In the genomic region with DNA sequence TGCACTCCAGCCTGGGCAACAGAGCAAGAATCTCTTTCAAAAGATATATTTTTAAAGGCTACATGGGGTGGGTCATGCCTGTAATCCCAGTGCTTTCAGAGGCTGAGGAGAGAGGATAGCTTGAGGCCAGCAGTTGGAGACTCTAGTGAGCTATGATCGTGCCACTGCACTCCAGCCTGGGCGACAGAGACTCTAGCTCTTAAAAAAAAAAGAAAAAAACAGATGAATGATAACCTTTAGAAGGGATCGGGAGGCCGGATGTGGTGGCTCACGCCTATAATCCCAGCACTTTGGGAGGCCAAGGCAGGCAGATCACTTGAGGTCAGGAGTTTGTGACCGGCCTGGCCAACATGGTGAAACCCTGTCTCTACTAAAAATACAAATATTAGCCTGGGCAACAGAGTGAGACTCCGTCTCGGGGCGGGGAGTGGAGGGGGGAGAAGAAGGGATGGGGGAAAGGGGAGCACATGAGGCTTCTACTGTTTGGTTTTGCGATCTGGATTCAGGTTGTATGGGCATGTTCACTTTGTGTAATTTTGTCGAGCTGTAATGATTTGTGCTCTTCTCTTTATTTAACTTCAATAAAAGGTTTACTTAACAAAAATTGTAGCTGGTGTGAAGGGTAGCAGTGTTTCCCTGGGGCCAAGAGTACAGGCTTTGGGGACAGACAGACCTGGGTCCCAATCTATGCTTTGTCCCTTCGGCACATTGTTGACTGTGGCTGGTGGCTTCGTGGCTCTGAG, we compare ENCODE assay signal across 8 cellular contexts. TPM values are rescaled to one million over a fixed set of nuclear protein-coding genes. Genes with fewer than 3 reads are reported as not detected.
A peak's percentile ranks its signal among the peaks of the same experiment; 100 is the strongest.
DNase-seq lines count a peak whose midpoint lies in the region; TF ChIP-seq lines count a peak whose summit lies in the region.

No MANE protein-coding gene starts in this region.

- peaks cover 25% of the 10 kb centered on the region for H3K4me1 Mint-ChIP-seq in Caco-2 (ENCODE audit: low read depth, unreplicated experiment)
- peaks cover 12% of the 10 kb centered on the region for H3K4me1 Mint-ChIP-seq in endodermal cell

- H3K27me3 Mint-ChIP-seq in Caco-2 (ENCODE audit: insufficient read depth, unreplicated experiment): no peaks in the 10 kb centered on the region
- no peaks in the 10 kb centered on the region for H3K27me3 Mint-ChIP-seq in endodermal cell (ENCODE audit: insufficient read depth)

- WGBS in endodermal cell (ENCODE audit: insufficient coverage in 1 of 2, insufficient read length in 1 of 2), 2 experiments: 74 to 85% methylated on average over 6 to 12 of the region's 13 CpGs
- 67 to 69% (median 68%) methylated on average over 13 of the region's 13 CpGs for WGBS in ovary, 3 donors

- intact Hi-C loops in Caco-2 (cut with micrococcal nuclease; ENCODE audit: unreplicated experiment) (loop anchor here (2.0 to 5.0 kb wide), 2 partner anchors 27 to 73 kb away; a partner anchor contains a TSS), ovary (cut with DNase I) (loop anchor here in 1 of 4 donors (10.0 kb wide), 1 partner anchor 175 kb away; no protein-coding TSS in a partner anchor)

- BruUV-seq in Caco-2 (replicated peaks; lab: Mats Ljungman, UMichigan): no TSS peak

- TF ChIP-seq EP300 in ovary (IDR thresholded peaks at IDR 0.05): no peak

- H3K27ac Mint-ChIP-seq in Caco-2 (ENCODE audit: unreplicated experiment) (peak overlapping the region; percentile 96), endodermal cell (peak overlapping the region; percentile 97)

- H3K4me3 Mint-ChIP-seq in Caco-2 (ENCODE audit: unreplicated experiment) (peak overlapping the region; percentile 96), endodermal cell (peak overlapping the region; percentile 100)

- POLR2A ChIA-PET in Caco-2 (lab: Charles Lee): interaction anchor here (0.5 to 1.8 kb wide), 5 partner anchors 9 to 472 kb away, joined by 3 to 21 read pairs (median 4); a partner anchor contains a TSS

- no peaks in the 10 kb centered on the region for H3K27me3 ChIP-seq in Caco-2 (replicated peaks; ENCODE audit: control insufficient read depth, insufficient read depth, low read length)
- no peaks in the 10 kb centered on the region for H3K27me3 ChIP-seq in endodermal cell (ENCODE audit: control insufficient read depth, insufficient read depth, low read length, poor library complexity, severe bottlenecking)
- no peaks in the 10 kb centered on the region for H3K27me3 ChIP-seq in ovary

- peaks cover 6% of the 10 kb centered on the region; the same call in 1 of the 2 replicates for H3K4me1 ChIP-seq in Caco-2
- H3K4me1 ChIP-seq in endodermal cell (ENCODE audit: control insufficient read depth, insufficient read depth, low read length): no peaks in the 10 kb centered on the region
- peaks cover 4% of the 10 kb centered on the region for H3K4me1 ChIP-seq in ovary (ENCODE audit: insufficient read depth)

- CTCF ChIA-PET in Caco-2 (lab: Charles Lee): interaction anchor here (0.5 to 2.2 kb wide), 22 partner anchors 9 to 1063 kb away, joined by 3 to 73 read pairs (median 6); a partner anchor contains a TSS

- DNase-seq in Caco-2 (no peak), RKO (ENCODE audit: low spot score) (peak; percentile 21), endodermal cell (no peak), ovary (no peak), NCI-H526 treated with DMSO at 0.1 percent for 48 hours (lab: John Stamatoyannopoulos, UW) (no peak), DMS53 (lab: John Stamatoyannopoulos, UW) (no peak), NCI-H345 (lab: John Stamatoyannopoulos, UW) (no peak), NCI-H446 treated with DMSO at 0.1 percent for 48 hours (lab: John Stamatoyannopoulos, UW) (no peak)

- H3K27ac ChIP-seq in endodermal cell (ENCODE audit: low read depth, low read length) (peak overlapping the region; percentile 87), ovary (peak overlapping the region; percentile 35 to 76)

- H3K36me3 Mint-ChIP-seq in Caco-2 (ENCODE audit: insufficient read depth, unreplicated experiment) (peaks cover 44% of the 10 kb centered on the region), endodermal cell (ENCODE audit: low read depth) (peaks cover 33% of the 10 kb centered on the region)

- peaks cover 2% of the 10 kb centered on the region for H3K36me3 ChIP-seq in Caco-2 (ENCODE audit: control insufficient read depth, insufficient read depth, low read length)
- H3K36me3 ChIP-seq in endodermal cell (ENCODE audit: control insufficient read depth, insufficient read depth, low read length): peaks cover 26% of the 10 kb centered on the region
- no peaks in the 10 kb centered on the region for H3K36me3 ChIP-seq in ovary

- TF ChIP-seq CTCF in Caco-2 (IDR thresholded peaks at IDR 0.05; ENCODE audit: insufficient read depth in 1 of 2, low read depth in 1 of 2, low read length in 1 of 2, severe bottlenecking in 1 of 2, unreplicated experiment in 1 of 2) (no peak), endodermal cell (conservative IDR thresholded peaks at IDR 0.05) (no peak), ovary (IDR thresholded peaks at IDR 0.05) (no peak)

- H3K9me3 ChIP-seq in Caco-2 (no peaks in the 10 kb centered on the region), endodermal cell (ENCODE audit: control insufficient read depth, low read length) (no peaks in the 10 kb centered on the region), ovary (no peaks in the 10 kb centered on the region)

- no peak for TF ChIP-seq POLR2A in ovary (IDR thresholded peaks at IDR 0.05)

- H3K9ac ChIP-seq in endodermal cell (ENCODE audit: extremely low read depth, low read length, poor library complexity, severe bottlenecking): peak overlapping the region; percentile 68

- H3K4me3 ChIP-seq in Caco-2 (ENCODE audit: low read depth, low read length): peak overlapping the region; percentile 65
- H3K4me3 ChIP-seq in endodermal cell (ENCODE audit: low read length): peak overlapping the region; percentile 96
- peak overlapping the region; percentile 82 for H3K4me3 ChIP-seq in ovary

- H3K9me3 Mint-ChIP-seq in Caco-2 (ENCODE audit: unreplicated experiment): no peaks in the 10 kb centered on the region
- H3K9me3 Mint-ChIP-seq in endodermal cell: no peaks in the 10 kb centered on the region

RNA-seq across cellular contexts. Expression of a gene that starts 1.1 kb away (rescaled TPM):
- total RNA-seq in Caco-2 (2022): 183 and 196 TPM in 2 replicates
- 10 to 100 TPM; 88.9 to 96.9 TPM for total RNA-seq in endodermal cell
- 90.4 TPM for polyA plus RNA-seq in endodermal cell (2013, experiment 1 of 2)
- 90.5 TPM for polyA plus RNA-seq in endodermal cell (2013, experiment 2 of 2)
- total RNA-seq in ovary: 10 to 100 TPM; 39.3 to 73.5 (median 57.5) TPM
- polyA plus RNA-seq in ovary: 10 to 100 TPM; 44.8 to 57.0 TPM

RNA-seq across cellular contexts. Expression of a gene that starts 27.0 kb away (rescaled TPM):
- total RNA-seq in Caco-2 (2022) (0.98 and 1.0 TPM in 2 replicates), endodermal cell (1 to 10 TPM; 2.5 to 4.6 TPM), ovary (10 to 100 TPM in 2 of 7 donors, 1 to 10 TPM in 5; 4.9 to 11.1 (median 7.7) TPM)
- 2.4 TPM for polyA plus RNA-seq in endodermal cell (2013, experiment 1 of 2)
- 2.0 TPM for polyA plus RNA-seq in endodermal cell (2013, experiment 2 of 2)
- 1 to 10 TPM; 2.9 to 5.4 TPM for polyA plus RNA-seq in ovary

RNA-seq across cellular contexts. Expression of a gene that starts 35.4 kb away (rescaled TPM):
- total RNA-seq in Caco-2 (2022) (0.16 and 0.26 TPM in 2 replicates), endodermal cell (under 1 TPM; 0.29 to 0.62 TPM), ovary (100 to 1,000 TPM in 1 of 7 donors, 10 to 100 TPM in 6; 29.7 to 290 (median 43.6) TPM)
- polyA plus RNA-seq in endodermal cell (2013, experiment 1 of 2): 0.14 TPM
- 0.33 TPM for polyA plus RNA-seq in endodermal cell (2013, experiment 2 of 2)
- 1 to 10 TPM; 2.2 to 2.3 TPM for polyA plus RNA-seq in ovary

Comparison
In these comparisons a context has a peak if more than half of its experiments do, and no peak if none do; other contexts are left out.
1. RNA of a gene that starts 35.4 kb away (total RNA-seq): 29.7 to 290 TPM in ovary; 0.29 to 0.62 TPM in endodermal cell and 0.16 to 0.26 TPM in Caco-2; every median in the first group is over 10 times any median in the second.
2. Peak in every context shown above with its lines, with median percentiles within 50 percentile points of each other: H3K4me3 ChIP-seq.